1 cellular context compared by ENCODE assay signal in genomic region chr15:79635149-79635771, GRCh38.
TF ChIP-seq lines count a peak whose summit lies in the region.

No MANE protein-coding gene starts in this region.

TF ChIP-seq in HepG2, 621 proteins besides CTCF, POLR2A, EP300 and RAD21 (continued from another document and continues in another):
- no peak for TF ChIP-seq ZNF407 (CRISPR knock-in tag; IDR thresholded peaks at IDR 0.05; ENCODE audit: not compliant biosample characterization)
- TF ChIP-seq YEATS2 (CRISPR knock-in tag; IDR thresholded peaks at IDR 0.05; ENCODE audit: borderline replicate concordance): no peak
- TF ChIP-seq HNRNPLL (IDR thresholded peaks at IDR 0.05; ENCODE audit: low read depth, low read length, poor library complexity, severe bottlenecking): no peak
- no peak for TF ChIP-seq PITX1 (CRISPR knock-in tag; IDR thresholded peaks at IDR 0.05)
- 0 out of 2 replicates have a peak, but pooled peaks have one; percentile 49 for TF ChIP-seq KDM6A (CRISPR knock-in tag; IDR thresholded peaks at IDR 0.05; ENCODE audit: low read depth)
- no peak for TF ChIP-seq SP2 (CRISPR knock-in tag; IDR thresholded peaks at IDR 0.05)
- TF ChIP-seq MATR3 (CRISPR knock-in tag; IDR thresholded peaks at IDR 0.05): no peak
- no peak for TF ChIP-seq ARNTL (CRISPR knock-in tag; IDR thresholded peaks at IDR 0.05)
- no peak for TF ChIP-seq ONECUT2 (CRISPR knock-in tag; IDR thresholded peaks at IDR 0.05)
- no peak for TF ChIP-seq ZFP62 (CRISPR knock-in tag; IDR thresholded peaks at IDR 0.05)
- no peak for TF ChIP-seq GFI1 (CRISPR knock-in tag; IDR thresholded peaks at IDR 0.05; ENCODE audit: borderline replicate concordance)
- no peak for TF ChIP-seq YY1 (IDR thresholded peaks at IDR 0.05; ENCODE audit: insufficient read depth, insufficient replicate concordance, low read depth, low read length)
- TF ChIP-seq LBX2 (CRISPR knock-in tag; IDR thresholded peaks at IDR 0.05; ENCODE audit: borderline replicate concordance): no peak
- TF ChIP-seq ZNF564 (CRISPR knock-in tag; IDR thresholded peaks at IDR 0.05): no peak
- 0 out of 2 replicates have a peak, but pooled peaks have one; percentile 24 for TF ChIP-seq POLR2AphosphoS5 (IDR thresholded peaks at IDR 0.05; ENCODE audit: low read depth, low read length)
- no peak for TF ChIP-seq CHD4 (IDR thresholded peaks at IDR 0.05; ENCODE audit: borderline replicate concordance, low read length)
- no peak for TF ChIP-seq KDM5A (IDR thresholded peaks at IDR 0.05; ENCODE audit: borderline replicate concordance, low read length)
- TF ChIP-seq ATAD3A (CRISPR knock-in tag; IDR thresholded peaks at IDR 0.05): no peak
- TF ChIP-seq ZNF280D (CRISPR knock-in tag; IDR thresholded peaks at IDR 0.05): no peak
- no peak for TF ChIP-seq GTF2F1 (IDR thresholded peaks at IDR 0.05; ENCODE audit: low read length)
- no peak for TF ChIP-seq ZFP36L1 (CRISPR knock-in tag; IDR thresholded peaks at IDR 0.05)
- TF ChIP-seq BCL6 (CRISPR knock-in tag; IDR thresholded peaks at IDR 0.05): peak; percentile 53; the same call in 1 of the 2 replicates
- no peak for TF ChIP-seq ZNF326 (CRISPR knock-in tag; IDR thresholded peaks at IDR 0.05; ENCODE audit: borderline replicate concordance)
- no peak for TF ChIP-seq PCBP2 (optimal IDR thresholded peaks at IDR 0.05; ENCODE audit: low read depth, low read length, poor library complexity, severe bottlenecking)
- no peak for TF ChIP-seq ZSCAN12 (CRISPR knock-in tag; IDR thresholded peaks at IDR 0.05)
- TF ChIP-seq ZNF580 (CRISPR knock-in tag; IDR thresholded peaks at IDR 0.05; ENCODE audit: borderline replicate concordance, low read depth): no peak
- no peak for TF ChIP-seq ZNF660 (CRISPR knock-in tag; IDR thresholded peaks at IDR 0.05; ENCODE audit: borderline replicate concordance, low read depth)
- TF ChIP-seq HOXA3 (CRISPR knock-in tag; IDR thresholded peaks at IDR 0.05): no peak
- TF ChIP-seq FOXO1 (CRISPR knock-in tag; IDR thresholded peaks at IDR 0.05): peak; percentile 41; the same call in 1 of the 2 replicates
- TF ChIP-seq CHD2 (IDR thresholded peaks at IDR 0.05; ENCODE audit: low read depth, low read length): no peak
- no peak for TF ChIP-seq FOXP1 (IDR thresholded peaks at IDR 0.05)
- TF ChIP-seq FOXP1 (CRISPR knock-in tag; IDR thresholded peaks at IDR 0.05): peak; percentile 23; the same call in 1 of the 2 replicates
- TF ChIP-seq ZBTB21 (CRISPR knock-in tag; IDR thresholded peaks at IDR 0.05): peak; percentile 62; the same call in 1 of the 2 replicates
- no peak for TF ChIP-seq KDM2A (CRISPR knock-in tag; IDR thresholded peaks at IDR 0.05; ENCODE audit: borderline replicate concordance, low read depth)
- no peak for TF ChIP-seq ZNF878 (CRISPR knock-in tag; IDR thresholded peaks at IDR 0.05)
- no peak for TF ChIP-seq MAF1 (CRISPR knock-in tag; IDR thresholded peaks at IDR 0.05; ENCODE audit: borderline replicate concordance)
- TF ChIP-seq ZNF687 (CRISPR knock-in tag; IDR thresholded peaks at IDR 0.05): no peak
- peak; percentile 54; the same call in 1 of the 2 replicates for TF ChIP-seq RXRB (CRISPR knock-in tag; IDR thresholded peaks at IDR 0.05; ENCODE audit: borderline replicate concordance)
- TF ChIP-seq ZNF275 (CRISPR knock-in tag; IDR thresholded peaks at IDR 0.05; ENCODE audit: borderline replicate concordance): no peak
- TF ChIP-seq RXRA (CRISPR knock-in tag; IDR thresholded peaks at IDR 0.05): no peak; the same call in 1 of the 2 replicates
- TF ChIP-seq ZNF264 (CRISPR knock-in tag; IDR thresholded peaks at IDR 0.05): no peak
- no peak for TF ChIP-seq HNRNPK (IDR thresholded peaks at IDR 0.05; ENCODE audit: low read depth, low read length, poor library complexity, severe bottlenecking)
- peak; percentile 72 for TF ChIP-seq PAXIP1 (CRISPR knock-in tag; conservative IDR thresholded peaks at IDR 0.05)
